8 cellular contexts compared by ENCODE assay signal in the genomic region with DNA sequence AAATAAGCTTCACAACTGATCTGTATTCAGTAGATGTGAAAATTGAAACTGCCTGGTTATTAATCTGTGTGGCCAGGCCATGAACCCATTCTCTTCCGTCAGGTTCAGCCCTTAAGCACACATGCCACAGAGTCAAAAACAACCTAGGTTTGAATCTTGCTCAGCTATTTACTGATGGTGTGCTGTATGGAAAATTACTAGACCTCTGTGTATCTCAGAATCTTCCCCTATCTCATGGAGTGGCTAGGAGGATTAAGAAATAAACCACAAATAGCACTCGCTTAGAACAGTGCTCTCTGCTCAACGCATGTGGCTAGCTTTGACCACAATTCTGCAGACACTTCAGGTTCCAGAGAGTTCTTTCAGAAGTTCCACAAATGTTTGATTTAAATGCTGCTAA.
DNase-seq lines count a peak whose midpoint lies in the region; ATAC-seq lines count a peak whose summit lies in the region.

No MANE protein-coding gene starts in this region.

- H3K27me3 ChIP-seq in SJCRH30 (no peaks in the 10 kb centered on the region), Karpas-422 (ENCODE audit: low read length) (no peaks in the 10 kb centered on the region)

- no peaks in the 10 kb centered on the region for H3K36me3 ChIP-seq in SJCRH30
- no peaks in the 10 kb centered on the region for H3K36me3 ChIP-seq in Karpas-422 (ENCODE audit: insufficient read depth, low read length)

- H3K9me3 ChIP-seq in SJCRH30 (replicated peaks): no peaks in the 10 kb centered on the region
- H3K9me3 ChIP-seq in Karpas-422 (ENCODE audit: low read length): no peaks in the 10 kb centered on the region

- H4K20me1 ChIP-seq in Karpas-422 (ENCODE audit: insufficient read depth, low read depth, low read length): no peaks in the 10 kb centered on the region

- H3K79me2 ChIP-seq in Karpas-422 (ENCODE audit: low read length): no peaks in the 10 kb centered on the region

- H3K4me2 ChIP-seq in Karpas-422 (ENCODE audit: low read depth, low read length, poor library complexity, severe bottlenecking): no peak overlapping the region

- peak; percentile 65 for ATAC-seq in HG03064 (IDR thresholded peaks at IDR 0.05; ENCODE audit: low read depth, unreplicated experiment)

- no peak overlapping the region for H3K9ac ChIP-seq in Karpas-422 (ENCODE audit: low read length)

- peak overlapping the region; percentile 13; the same call in 1 of the 2 replicates for H3K27ac ChIP-seq in SJCRH30
- no peak overlapping the region for H3K27ac ChIP-seq in Karpas-422 (ENCODE audit: low read length)

- H3K4me1 ChIP-seq in SJCRH30 (peaks cover 29% of the 10 kb centered on the region), Karpas-422 (ENCODE audit: low read length) (no peaks in the 10 kb centered on the region)

- DNase-seq in SIG-M5 treated with dmso at 0.1 percent for 504 hours (lab: John Stamatoyannopoulos, UW; ENCODE audit: unreplicated experiment) (peak; percentile 77), SIG-M5 (lab: John Stamatoyannopoulos, UW) (no peak), SJCRH30 (peak; percentile 24 to 59), putamen (ENCODE audit: low spot score) (peak; percentile 7), HCEC 1CT (no peak), NCI-H524 (lab: John Stamatoyannopoulos, UW) (no peak), Karpas-422 (no peak)

- H3K4me3 ChIP-seq in SJCRH30: no peak overlapping the region
- H3K4me3 ChIP-seq in Karpas-422 (ENCODE audit: low read length): no peak overlapping the region

- no peak overlapping the region for H2AFZ ChIP-seq in Karpas-422 (ENCODE audit: low read length)

- no peaks in the 10 kb centered on the region for H3K9me2 ChIP-seq in Karpas-422 (replicated peaks; ENCODE audit: insufficient read depth, low read length)

Comparison
In these comparisons a context has a peak if more than half of its experiments do, and no peak if none do; other contexts are left out.
1. DNase-seq: peak in SIG-M5 treated with dmso at 0.1 percent for 504 hours (single experiment), SJCRH30 (2 of 2) and putamen (single experiment); none in SIG-M5 (single experiment), HCEC 1CT (single experiment), NCI-H524 (0 of 2) and Karpas-422 (single experiment).